ENCODE assay signal across 15 cellular contexts in genomic region chr1:4001461-4001860, GRCh38.
DNase-seq lines count a peak whose midpoint lies in the region; ATAC-seq and TF ChIP-seq lines count a peak whose summit lies in the region.
"Had no signal": no experiment of that assay in that cellular context is flagged by ENCODE, and none has a peak within 500 bp of the region (broad histone marks: within the 10 kb centered on the region; RNA-seq: fewer than 3 reads in every experiment).

No MANE protein-coding gene starts in this region.

- H3K27me3 ChIP-seq in BLaER1 treated with 17β-estradiol and CSF1 and Interleukin-3, amounts not matched to agents 10 nM and 100 nM: peaks cover 4 to 33% (median 20%) of the 10 kb centered on the region in 11 experiments; a peak in 18 of 22 replicates
- H3K27me3 ChIP-seq in H9 (ENCODE audit: insufficient read depth, low read length) (no peaks in the 10 kb centered on the region), spleen (replicated peaks in 1 of 7) (peaks cover 0 to 71% (median 18%) of the 10 kb centered on the region in 7 donors)
- H3K27me3 ChIP-seq: BE2C had no signal

- peaks cover 0 to 17% (median 3%) of the 10 kb centered on the region in 11 experiments; a peak in 13 of 22 replicates for H3K9me3 ChIP-seq in BLaER1 treated with 17β-estradiol and CSF1 and Interleukin-3, amounts not matched to agents 10 nM and 100 nM (replicated peaks in 1 of 11)
- H3K9me3 ChIP-seq in H9 (ENCODE audit: control insufficient read depth, low read depth, low read length): no peaks in the 10 kb centered on the region
- peaks cover 0 to 6% (median 5%) of the 10 kb centered on the region in 8 donors for H3K9me3 ChIP-seq in spleen
- H3K9me3 ChIP-seq: BE2C, Caco-2 had no signal

- no peak overlapping the region for H2AK5ac ChIP-seq in H9 (ENCODE audit: insufficient read length, low read length)

- H3K4me3 Mint-ChIP-seq in H9: no peak overlapping the region
- H3K4me3 Mint-ChIP-seq in neural crest cell: no peak overlapping the region
- H3K4me3 Mint-ChIP-seq: CD14-positive monocyte; CD8-positive, alpha-beta T cell; IgD-negative memory B cell had no signal

- H3K23ac ChIP-seq in H9 (ENCODE audit: insufficient read length, low read depth, low read length): no peak overlapping the region

- no peak overlapping the region for H3K4me3 ChIP-seq in BLaER1 treated with 17β-estradiol and CSF1 and Interleukin-3, amounts not matched to agents 10 nM and 100 nM
- H3K4me3 ChIP-seq in spleen: no peak overlapping the region
- H3K4me3 ChIP-seq: GM23248 had no signal

- H3K18ac ChIP-seq in H9 (ENCODE audit: insufficient read length, low read depth, low read length): no peak overlapping the region

- H3K27me3 Mint-ChIP-seq in H9 (ENCODE audit: low read depth) (peaks cover 2% of the 10 kb centered on the region), neural crest cell (ENCODE audit: low read depth) (no peaks in the 10 kb centered on the region)

- H4K20me1 ChIP-seq in BLaER1 treated with 17β-estradiol and CSF1 and Interleukin-3, amounts not matched to agents 10 nM and 100 nM: peaks cover 0 to 17% (median 0%) of the 10 kb centered on the region in 11 experiments; a peak in 4 of 22 replicates
- H4K20me1 ChIP-seq in H9 (ENCODE audit: control insufficient read depth, insufficient read depth, insufficient read length): no peaks in the 10 kb centered on the region

- no peaks in the 10 kb centered on the region for H3K79me2 ChIP-seq in H9 (ENCODE audit: insufficient read depth, low read length)

- no peak overlapping the region for H2BK5ac ChIP-seq in H9 (ENCODE audit: insufficient read length, low read length)

- no peak for TF ChIP-seq POLR2A in spleen (IDR thresholded peaks at IDR 0.05)

- H3T11ph ChIP-seq in H9 (ENCODE audit: low read length): no peak overlapping the region

- H2BK15ac ChIP-seq in H9 (ENCODE audit: low read depth, low read length): no peak overlapping the region

- no peak overlapping the region for H3K14ac ChIP-seq in H9 (ENCODE audit: insufficient read depth, low read length)

- H3K56ac ChIP-seq in H9 (ENCODE audit: insufficient read length, low read depth, low read length): no peak overlapping the region

- H3K27ac ChIP-seq in BLaER1 treated with 17β-estradiol and CSF1 and Interleukin-3, amounts not matched to agents 10 nM and 100 nM: no peak overlapping the region
- no peak overlapping the region for H3K27ac ChIP-seq in H9 (ENCODE audit: insufficient read length, low read depth, low read length)
- no peak overlapping the region for H3K27ac ChIP-seq in spleen
- H3K27ac ChIP-seq: GM23248 had no signal

- no peaks in the 10 kb centered on the region for H3K36me3 ChIP-seq in BLaER1 treated with 17β-estradiol and CSF1 and Interleukin-3, amounts not matched to agents 10 nM and 100 nM
- H3K36me3 ChIP-seq in spleen: no peaks in the 10 kb centered on the region
- H3K36me3 ChIP-seq: BE2C had no signal

- H4K91ac ChIP-seq in H9 (ENCODE audit: insufficient read length, low read depth, low read length): no peak overlapping the region

- peaks cover 7 to 50% (median 44%) of the 10 kb centered on the region in 10 experiments for H3K4me1 ChIP-seq in BLaER1 treated with 17β-estradiol and CSF1 and Interleukin-3, amounts not matched to agents 10 nM and 100 nM
- H3K4me1 ChIP-seq in H9 (ENCODE audit: insufficient read depth, low read length): no peaks in the 10 kb centered on the region
- H3K4me1 ChIP-seq in spleen: no peaks in the 10 kb centered on the region
- H3K4me1 ChIP-seq: BE2C, Caco-2 had no signal

- no CpG with 5 or more reads among the region's 10 CpGs for WGBS in H9 (ENCODE audit: extremely low coverage, insufficient read length, low lambda C conversion rate)
- 86 to 95% (median 90%) methylated on average over 10 of the region's 10 CpGs for WGBS in spleen, 5 donors

- H3K27ac Mint-ChIP-seq in H9 (no peak overlapping the region), neural crest cell (ENCODE audit: unreplicated experiment) (peak overlapping the region; percentile 50)
- H3K27ac Mint-ChIP-seq: CD8-positive, alpha-beta T cell had no signal

- no peaks in the 10 kb centered on the region for H3K9me3 Mint-ChIP-seq in H9
- H3K9me3 Mint-ChIP-seq in neural crest cell: no peaks in the 10 kb centered on the region
- H3K9me3 Mint-ChIP-seq: CD8-positive, alpha-beta T cell had no signal

- no peak for TF ChIP-seq CTCF in H9 (conservative IDR thresholded peaks at IDR 0.05)
- no peak for TF ChIP-seq CTCF in neural crest cell (conservative IDR thresholded peaks at IDR 0.05)
- no peak for TF ChIP-seq CTCF in spleen (IDR thresholded peaks at IDR 0.05 in 8 of 11, conservative IDR thresholded peaks at IDR 0.05 in 3 of 11)

- no peak overlapping the region for H3K9ac ChIP-seq in BLaER1 treated with 17β-estradiol and CSF1 and Interleukin-3, amounts not matched to agents 10 nM and 100 nM
- no peak overlapping the region for H3K9ac ChIP-seq in H9 (ENCODE audit: extremely low read depth, insufficient read length, low read length)
- H3K9ac ChIP-seq: GM23248 had no signal

- no peak overlapping the region for H4K8ac ChIP-seq in H9 (replicated peaks; ENCODE audit: insufficient read length, low read depth, low read length)

- H3K36me3 Mint-ChIP-seq in H9 (ENCODE audit: insufficient read depth in 1 of 3, low read depth in 3 of 3) (no peaks in the 10 kb centered on the region), neural crest cell (ENCODE audit: low read depth) (no peaks in the 10 kb centered on the region)
- H3K36me3 Mint-ChIP-seq: CD14-positive monocyte; CD8-positive, alpha-beta T cell; IgD-negative memory B cell had no signal

- H3K79me1 ChIP-seq in H9 (ENCODE audit: insufficient read depth, low read depth, low read length, poor library complexity, severe bottlenecking): no peaks in the 10 kb centered on the region

- H4K5ac ChIP-seq in H9 (ENCODE audit: insufficient read length, low read depth, low read length): no peak overlapping the region

- intact Hi-C loops in spleen (cut with DNase I; ENCODE audit: low total_unique reads): no loop called here

- no peak overlapping the region for H2BK120ac ChIP-seq in H9 (ENCODE audit: low read depth, low read length, poor library complexity, severe bottlenecking)

- H2BK20ac ChIP-seq in H9 (ENCODE audit: low read depth, low read length, poor library complexity, severe bottlenecking): no peak overlapping the region

- no peak overlapping the region for H2AFZ ChIP-seq in H9 (ENCODE audit: low read length)
- H2AFZ ChIP-seq: GM23248 had no signal

- no peak overlapping the region for H2BK12ac ChIP-seq in H9 (ENCODE audit: insufficient read length, low read depth, low read length)

- DNase-seq in H9: peak; percentile 14
- no peak for DNase-seq in neural crest cell (ENCODE audit: low read depth, low spot score)
- DNase-seq in spleen: peak; percentile 50
- no peak for DNase-seq in NCI-H2196 (lab: John Stamatoyannopoulos, UW; ENCODE audit: unreplicated experiment)
- DNase-seq in OCI-M2 (lab: John Stamatoyannopoulos, UW; ENCODE audit: unreplicated experiment): no peak
- DNase-seq: BE2C; Caco-2; CD8-positive, alpha-beta T cell; DMS53; GF-D8; GM23248 had no signal

- peaks cover 2% of the 10 kb centered on the region for H3K23me2 ChIP-seq in H9 (ENCODE audit: insufficient read length, low read depth, low read length, poor library complexity, severe bottlenecking)

- H3K4ac ChIP-seq in H9 (ENCODE audit: low read depth, low read length): no peak overlapping the region

- H3K4me2 ChIP-seq in BLaER1 treated with 17β-estradiol and CSF1 and Interleukin-3, amounts not matched to agents 10 nM and 100 nM: peak overlapping the region in 9 of 11 experiments; percentile 9 to 86 (median 64); a peak in 9 of 22 replicates
- no peak overlapping the region for H3K4me2 ChIP-seq in H9 (ENCODE audit: insufficient read depth, insufficient read length, low read length)

- ATAC-seq in HG02870 (IDR thresholded peaks at IDR 0.05; ENCODE audit: unreplicated experiment): no peak
- ATAC-seq: CD8-positive, alpha-beta T cell had no signal

- H3K4me1 Mint-ChIP-seq in H9: peaks cover 0 to 9% of the 10 kb centered on the region in 2 experiments; a peak in 1 of 4 replicates
- no peaks in the 10 kb centered on the region for H3K4me1 Mint-ChIP-seq in neural crest cell
- H3K4me1 Mint-ChIP-seq: CD14-positive monocyte had no signal

Comparison
In these comparisons a context has a peak if more than half of its experiments do, and no peak if none do; other contexts are left out.
1. DNase-seq: peak in H9 (single experiment) and spleen (single experiment); none in neural crest cell (single experiment), NCI-H2196 (single experiment) and OCI-M2 (single experiment).